In the genomic region with DNA sequence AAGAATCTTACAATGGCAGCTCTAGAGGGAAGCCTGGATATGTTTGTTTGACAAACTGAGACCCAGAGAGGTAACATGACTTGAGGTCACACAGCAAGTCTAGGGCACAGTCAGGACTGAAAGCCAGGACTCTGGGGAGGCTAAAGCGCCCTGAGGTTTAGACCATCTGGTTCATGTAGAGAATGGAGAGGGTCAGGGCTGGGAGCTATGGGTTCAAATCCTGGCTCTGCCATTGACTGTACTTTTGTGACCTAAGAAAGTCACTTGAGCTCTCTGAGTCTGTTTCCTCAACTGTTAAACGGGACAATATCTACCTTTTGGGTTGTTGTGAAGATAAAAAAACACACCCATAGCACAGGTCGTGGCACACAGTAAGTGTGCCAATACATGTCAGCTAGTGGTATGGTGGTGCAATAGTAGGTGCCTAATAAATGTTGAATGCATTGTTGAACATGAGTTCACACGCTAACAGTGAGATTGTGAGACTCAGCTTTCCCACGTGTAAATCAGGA, we compare ENCODE assay signal across 1 cellular context.
A peak's percentile ranks its signal among the peaks of the same experiment; 100 is the strongest.
TF ChIP-seq lines count a peak whose summit lies in the region.

No MANE protein-coding gene starts in this region.

TF ChIP-seq in HepG2, 621 proteins besides CTCF, POLR2A, EP300 and RAD21 (continued from another document and continues in another):
- TF ChIP-seq JDP2 (CRISPR knock-in tag; IDR thresholded peaks at IDR 0.05; ENCODE audit: borderline replicate concordance) (no peak), RAD51 (IDR thresholded peaks at IDR 0.05; ENCODE audit: borderline replicate concordance) (no peak), ZNF446 (CRISPR knock-in tag; IDR thresholded peaks at IDR 0.05) (no peak), ZNF275 (CRISPR knock-in tag; IDR thresholded peaks at IDR 0.05; ENCODE audit: borderline replicate concordance) (no peak), YEATS4 (CRISPR knock-in tag; IDR thresholded peaks at IDR 0.05; ENCODE audit: borderline replicate concordance) (no peak), ZNF7 (CRISPR knock-in tag; IDR thresholded peaks at IDR 0.05) (no peak), HNRNPUL1 (IDR thresholded peaks at IDR 0.05; ENCODE audit: low read depth, low read length) (no peak), ARNT2 (CRISPR knock-in tag; IDR thresholded peaks at IDR 0.05; ENCODE audit: low read depth) (no peak), ZNF333 (CRISPR knock-in tag; IDR thresholded peaks at IDR 0.05; ENCODE audit: borderline replicate concordance) (0 out of 2 replicates have a peak, but pooled peaks have one; percentile 35), ZNF674 (CRISPR knock-in tag; IDR thresholded peaks at IDR 0.05; ENCODE audit: low read depth) (no peak), PAWR (CRISPR knock-in tag; IDR thresholded peaks at IDR 0.05; ENCODE audit: borderline replicate concordance) (no peak), CCAR2 (optimal IDR thresholded peaks at IDR 0.05; ENCODE audit: low read depth, low read length) (peak; percentile 13), SMAD9 (CRISPR knock-in tag; IDR thresholded peaks at IDR 0.05) (no peak), MTA3 (CRISPR knock-in tag; IDR thresholded peaks at IDR 0.05) (no peak), CC2D1A (CRISPR knock-in tag; IDR thresholded peaks at IDR 0.05) (0 out of 2 replicates have a peak, but pooled peaks have one; percentile 40), THYN1 (CRISPR knock-in tag; IDR thresholded peaks at IDR 0.05; ENCODE audit: borderline replicate concordance, low read depth) (no peak), ZFP90 (CRISPR knock-in tag; IDR thresholded peaks at IDR 0.05; ENCODE audit: borderline replicate concordance) (0 out of 2 replicates have a peak, but pooled peaks have one; percentile 11), FOXK2 (IDR thresholded peaks at IDR 0.05) (no peak), PRMT3 (CRISPR knock-in tag; IDR thresholded peaks at IDR 0.05; ENCODE audit: borderline replicate concordance, low read depth) (no peak), ZBTB1 (CRISPR knock-in tag; IDR thresholded peaks at IDR 0.05; ENCODE audit: borderline replicate concordance) (no peak), SALL1 (CRISPR knock-in tag; IDR thresholded peaks at IDR 0.05) (no peak), ZSCAN9 (CRISPR knock-in tag; IDR thresholded peaks at IDR 0.05; ENCODE audit: borderline replicate concordance) (no peak), TSC22D2 (CRISPR knock-in tag; IDR thresholded peaks at IDR 0.05; ENCODE audit: borderline replicate concordance) (no peak), MIXL1 (CRISPR knock-in tag; IDR thresholded peaks at IDR 0.05) (no peak), ZNF660 (CRISPR knock-in tag; IDR thresholded peaks at IDR 0.05; ENCODE audit: borderline replicate concordance, low read depth) (no peak), ZNF33B (CRISPR knock-in tag; IDR thresholded peaks at IDR 0.05) (no peak), SUZ12 (IDR thresholded peaks at IDR 0.05; ENCODE audit: low read depth, low read length) (no peak), PCBP2 (optimal IDR thresholded peaks at IDR 0.05; ENCODE audit: low read depth, low read length, poor library complexity, severe bottlenecking) (no peak), FOXM1 (CRISPR knock-in tag; IDR thresholded peaks at IDR 0.05) (no peak), SYNCRIP (IDR thresholded peaks at IDR 0.05; ENCODE audit: insufficient read depth, low read depth, low read length) (no peak), CENPT (CRISPR knock-in tag; IDR thresholded peaks at IDR 0.05; ENCODE audit: low read depth) (0 out of 2 replicates have a peak, but pooled peaks have one; percentile 58), ZNF605 (CRISPR knock-in tag; IDR thresholded peaks at IDR 0.05) (no peak), CBFB (CRISPR knock-in tag; IDR thresholded peaks at IDR 0.05) (0 out of 2 replicates have a peak, but pooled peaks have one; percentile 51), ZNF12 (CRISPR knock-in tag; IDR thresholded peaks at IDR 0.05) (no peak), KMT2B (CRISPR knock-in tag; IDR thresholded peaks at IDR 0.05) (no peak)
- TF ChIP-seq, protein P1, sequence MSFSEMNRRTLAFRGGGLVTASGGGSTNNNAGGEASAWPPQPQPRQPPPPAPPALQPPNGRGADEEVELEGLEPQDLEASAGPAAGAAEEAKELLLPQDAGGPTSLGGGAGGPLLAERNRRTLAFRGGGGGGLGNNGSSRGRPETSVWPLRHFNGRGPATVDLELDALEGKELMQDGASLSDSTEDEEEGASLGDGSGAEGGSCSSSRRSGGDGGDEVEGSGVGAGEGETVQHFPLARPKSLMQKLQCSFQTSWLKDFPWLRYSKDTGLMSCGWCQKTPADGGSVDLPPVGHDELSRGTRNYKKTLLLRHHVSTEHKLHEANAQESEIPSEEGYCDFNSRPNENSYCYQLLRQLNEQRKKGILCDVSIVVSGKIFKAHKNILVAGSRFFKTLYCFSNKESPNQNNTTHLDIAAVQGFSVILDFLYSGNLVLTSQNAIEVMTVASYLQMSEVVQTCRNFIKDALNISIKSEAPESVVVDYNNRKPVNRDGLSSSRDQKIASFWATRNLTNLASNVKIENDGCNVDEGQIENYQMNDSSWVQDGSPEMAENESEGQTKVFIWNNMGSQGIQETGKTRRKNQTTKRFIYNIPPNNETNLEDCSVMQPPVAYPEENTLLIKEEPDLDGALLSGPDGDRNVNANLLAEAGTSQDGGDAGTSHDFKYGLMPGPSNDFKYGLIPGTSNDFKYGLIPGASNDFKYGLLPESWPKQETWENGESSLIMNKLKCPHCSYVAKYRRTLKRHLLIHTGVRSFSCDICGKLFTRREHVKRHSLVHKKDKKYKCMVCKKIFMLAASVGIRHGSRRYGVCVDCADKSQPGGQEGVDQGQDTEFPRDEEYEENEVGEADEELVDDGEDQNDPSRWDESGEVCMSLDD (CRISPR knock-in tag; IDR thresholded peaks at IDR 0.05; ENCODE audit: borderline replicate concordance): no peak
- TF ChIP-seq, protein P2, sequence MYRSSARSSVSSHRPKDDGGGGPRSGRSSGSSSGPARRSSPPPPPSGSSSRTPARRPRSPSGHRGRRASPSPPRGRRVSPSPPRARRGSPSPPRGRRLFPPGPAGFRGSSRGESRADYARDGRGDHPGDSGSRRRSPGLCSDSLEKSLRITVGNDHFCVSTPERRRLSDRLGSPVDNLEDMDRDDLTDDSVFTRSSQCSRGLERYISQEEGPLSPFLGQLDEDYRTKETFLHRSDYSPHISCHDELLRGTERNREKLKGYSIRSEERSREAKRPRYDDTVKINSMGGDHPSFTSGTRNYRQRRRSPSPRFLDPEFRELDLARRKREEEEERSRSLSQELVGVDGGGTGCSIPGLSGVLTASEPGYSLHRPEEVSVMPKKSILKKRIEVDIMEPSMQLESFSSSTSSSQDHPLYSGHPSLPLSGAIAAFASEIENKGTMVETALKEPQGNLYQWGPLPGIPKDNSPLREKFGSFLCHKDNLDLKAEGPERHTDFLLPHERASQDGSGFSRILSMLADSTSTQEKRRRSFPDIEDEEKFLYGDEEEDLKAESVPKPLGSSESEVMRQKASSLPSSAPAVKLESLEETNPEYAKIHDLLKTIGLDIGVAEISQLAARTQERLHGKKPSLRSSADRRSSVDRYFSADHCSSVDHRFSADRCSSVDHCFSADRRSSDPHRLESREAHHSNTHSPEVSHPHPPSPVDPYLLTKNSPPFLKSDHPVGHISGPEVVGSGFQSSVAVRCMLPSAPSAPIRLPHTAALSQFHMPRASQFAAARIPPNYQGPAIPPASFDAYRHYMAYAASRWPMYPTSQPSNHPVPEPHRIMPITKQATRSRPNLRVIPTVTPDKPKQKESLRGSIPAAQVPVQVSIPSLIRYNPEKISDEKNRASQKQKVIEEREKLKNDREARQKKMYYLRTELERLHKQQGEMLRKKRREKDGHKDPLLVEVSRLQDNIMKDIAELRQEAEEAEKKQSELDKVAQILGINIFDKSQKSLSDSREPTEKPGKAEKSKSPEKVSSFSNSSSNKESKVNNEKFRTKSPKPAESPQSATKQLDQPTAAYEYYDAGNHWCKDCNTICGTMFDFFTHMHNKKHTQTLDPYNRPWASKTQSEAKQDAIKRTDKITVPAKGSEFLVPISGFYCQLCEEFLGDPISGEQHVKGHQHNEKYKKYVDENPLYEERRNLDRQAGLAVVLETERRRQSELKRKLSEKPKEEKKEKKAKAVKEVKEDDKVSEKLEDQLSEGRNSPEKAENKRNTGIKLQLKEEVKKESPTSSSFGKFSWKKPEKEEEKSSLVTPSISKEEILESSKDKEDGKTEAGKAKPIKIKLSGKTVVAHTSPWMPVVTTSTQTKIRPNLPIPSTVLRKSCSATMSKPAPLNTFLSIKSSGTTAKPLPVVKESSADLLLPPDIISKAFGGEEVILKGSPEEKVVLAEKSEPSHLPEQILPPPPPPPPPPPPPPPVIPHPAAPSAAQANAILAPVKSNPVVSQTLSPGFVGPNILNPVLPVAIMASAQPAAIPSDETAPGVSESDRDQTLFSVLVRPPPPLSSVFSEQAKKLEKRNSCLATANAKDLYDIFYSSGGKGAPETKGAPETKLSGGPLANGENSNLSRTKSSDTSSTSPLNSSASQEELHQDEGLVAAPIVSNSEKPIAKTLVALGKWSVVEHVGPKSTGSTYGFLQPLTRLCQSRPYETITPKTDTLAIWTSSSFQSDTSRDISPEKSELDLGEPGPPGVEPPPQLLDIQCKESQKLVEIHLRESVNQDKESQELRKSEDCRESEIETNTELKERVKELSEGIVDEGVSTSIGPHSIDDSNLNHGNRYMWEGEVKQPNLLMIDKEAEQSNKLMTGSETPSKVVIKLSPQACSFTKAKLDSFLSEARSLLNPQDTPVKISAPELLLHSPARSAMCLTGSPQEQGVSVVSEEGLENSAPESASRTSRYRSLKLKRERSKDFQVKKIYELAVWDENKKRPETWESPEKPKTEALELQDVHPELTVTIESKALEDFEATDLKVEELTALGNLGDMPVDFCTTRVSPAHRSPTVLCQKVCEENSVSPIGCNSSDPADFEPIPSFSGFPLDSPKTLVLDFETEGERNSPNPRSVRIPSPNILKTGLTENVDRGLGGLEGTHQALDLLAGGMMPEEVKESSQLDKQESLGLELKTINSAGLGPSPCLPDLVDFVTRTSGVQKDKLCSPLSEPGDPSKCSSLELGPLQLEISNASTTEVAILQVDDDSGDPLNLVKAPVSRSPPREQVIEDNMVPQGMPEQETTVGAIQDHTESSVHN (CRISPR knock-in tag; IDR thresholded peaks at IDR 0.05): no peak
- TF ChIP-seq, protein P3, sequence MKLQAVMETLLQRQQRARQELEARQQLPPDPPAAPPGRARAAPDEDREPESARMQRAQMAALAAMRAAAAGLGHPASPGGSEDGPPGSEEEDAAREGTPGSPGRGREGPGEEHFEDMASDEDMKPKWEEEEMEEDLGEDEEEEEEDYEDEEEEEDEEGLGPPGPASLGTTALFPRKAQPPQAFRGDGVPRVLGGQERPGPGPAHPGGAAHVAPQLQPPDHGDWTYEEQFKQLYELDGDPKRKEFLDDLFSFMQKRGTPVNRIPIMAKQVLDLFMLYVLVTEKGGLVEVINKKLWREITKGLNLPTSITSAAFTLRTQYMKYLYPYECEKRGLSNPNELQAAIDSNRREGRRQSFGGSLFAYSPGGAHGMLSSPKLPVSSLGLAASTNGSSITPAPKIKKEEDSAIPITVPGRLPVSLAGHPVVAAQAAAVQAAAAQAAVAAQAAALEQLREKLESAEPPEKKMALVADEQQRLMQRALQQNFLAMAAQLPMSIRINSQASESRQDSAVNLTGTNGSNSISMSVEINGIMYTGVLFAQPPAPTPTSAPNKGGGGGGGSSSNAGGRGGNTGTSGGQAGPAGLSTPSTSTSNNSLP (IDR thresholded peaks at IDR 0.05; ENCODE audit: low read depth, low read length): no peak
- TF ChIP-seq, protein P4, sequence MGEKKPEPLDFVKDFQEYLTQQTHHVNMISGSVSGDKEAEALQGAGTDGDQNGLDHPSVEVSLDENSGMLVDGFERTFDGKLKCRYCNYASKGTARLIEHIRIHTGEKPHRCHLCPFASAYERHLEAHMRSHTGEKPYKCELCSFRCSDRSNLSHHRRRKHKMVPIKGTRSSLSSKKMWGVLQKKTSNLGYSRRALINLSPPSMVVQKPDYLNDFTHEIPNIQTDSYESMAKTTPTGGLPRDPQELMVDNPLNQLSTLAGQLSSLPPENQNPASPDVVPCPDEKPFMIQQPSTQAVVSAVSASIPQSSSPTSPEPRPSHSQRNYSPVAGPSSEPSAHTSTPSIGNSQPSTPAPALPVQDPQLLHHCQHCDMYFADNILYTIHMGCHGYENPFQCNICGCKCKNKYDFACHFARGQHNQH (CRISPR knock-in tag; IDR thresholded peaks at IDR 0.05): no peak
- TF ChIP-seq, protein P5, sequence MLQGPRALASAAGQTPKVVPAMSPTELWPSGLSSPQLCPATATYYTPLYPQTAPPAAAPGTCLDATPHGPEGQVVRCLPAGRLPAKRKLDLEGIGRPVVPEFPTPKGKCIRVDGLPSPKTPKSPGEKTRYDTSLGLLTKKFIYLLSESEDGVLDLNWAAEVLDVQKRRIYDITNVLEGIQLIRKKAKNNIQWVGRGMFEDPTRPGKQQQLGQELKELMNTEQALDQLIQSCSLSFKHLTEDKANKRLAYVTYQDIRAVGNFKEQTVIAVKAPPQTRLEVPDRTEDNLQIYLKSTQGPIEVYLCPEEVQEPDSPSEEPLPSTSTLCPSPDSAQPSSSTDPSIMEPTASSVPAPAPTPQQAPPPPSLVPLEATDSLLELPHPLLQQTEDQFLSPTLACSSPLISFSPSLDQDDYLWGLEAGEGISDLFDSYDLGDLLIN (CRISPR knock-in tag; IDR thresholded peaks at IDR 0.05; ENCODE audit: borderline replicate concordance): no peak
- TF ChIP-seq, protein P6, sequence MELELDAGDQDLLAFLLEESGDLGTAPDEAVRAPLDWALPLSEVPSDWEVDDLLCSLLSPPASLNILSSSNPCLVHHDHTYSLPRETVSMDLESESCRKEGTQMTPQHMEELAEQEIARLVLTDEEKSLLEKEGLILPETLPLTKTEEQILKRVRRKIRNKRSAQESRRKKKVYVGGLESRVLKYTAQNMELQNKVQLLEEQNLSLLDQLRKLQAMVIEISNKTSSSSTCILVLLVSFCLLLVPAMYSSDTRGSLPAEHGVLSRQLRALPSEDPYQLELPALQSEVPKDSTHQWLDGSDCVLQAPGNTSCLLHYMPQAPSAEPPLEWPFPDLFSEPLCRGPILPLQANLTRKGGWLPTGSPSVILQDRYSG (CRISPR knock-in tag; IDR thresholded peaks at IDR 0.05): no peak
